17 cellular contexts compared by ENCODE assay signal in the genomic region with DNA sequence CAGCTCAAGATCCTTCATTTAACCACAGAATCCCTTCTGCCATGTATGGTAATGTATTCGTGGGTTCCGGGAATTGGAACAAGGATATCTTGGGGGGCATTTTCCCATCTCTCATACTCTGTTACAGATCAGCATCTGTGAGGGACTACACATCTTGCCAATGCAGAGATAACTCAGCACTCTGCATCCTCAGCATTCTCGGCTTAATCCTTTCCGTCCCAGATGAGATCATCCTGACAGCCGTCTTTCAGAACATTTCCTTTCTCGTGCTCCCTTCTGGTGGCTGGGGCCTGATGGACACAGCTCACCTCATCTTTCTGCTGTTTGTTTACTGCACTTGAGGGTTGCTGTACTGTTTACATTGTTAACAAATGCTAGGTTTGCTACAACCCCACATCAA. TPM values are rescaled to one million over a fixed set of nuclear protein-coding genes. Genes with fewer than 3 reads are reported as not detected.
"Had no signal": no experiment of that assay in that cellular context is flagged by ENCODE, and none has a peak within 500 bp of the region (broad histone marks: within the 10 kb centered on the region; RNA-seq: fewer than 3 reads in every experiment).

No MANE protein-coding gene starts in this region.

- H3K4me3 ChIP-seq: gastroesophageal sphincter, lower lobe of right lung, prostate gland, right atrium auricular region, skin epidermis, tibial nerve had no signal

- H3K4me1 ChIP-seq: prostate gland had no signal

- H3K36me3 ChIP-seq: brain microvascular endothelial cell, gastroesophageal sphincter, lower lobe of right lung, prostate gland, right atrium auricular region, tibial nerve had no signal

- H3K27me3 ChIP-seq: brain microvascular endothelial cell, right atrium auricular region, tibial nerve had no signal

- H3K27ac ChIP-seq: brain microvascular endothelial cell, gastroesophageal sphincter, lower lobe of right lung, prostate gland, right atrium auricular region, skin epidermis, tibial nerve had no signal

- DNase-seq: activated CD4-positive, alpha-beta memory T cell treated with anti-CD3 and anti-CD28 coated beads, Interleukin-2, amount 10 ng/mL, durations not matched to agents 7 days and 5 days; activated CD4-positive, alpha-beta T cell treated with anti-CD3 and anti-CD28 coated beads for 36 hours; activated CD8-positive, alpha-beta memory T cell treated with anti-CD3 and anti-CD28 coated beads, Interleukin-2, amount 10 ng/mL, durations not matched to agents 7 days and 5 days; activated naive CD4-positive, alpha-beta T cell; anterior cingulate cortex; brain microvascular endothelial cell; central memory CD4-positive, alpha-beta T cell; lower lobe of right lung; naive thymus-derived CD4-positive, alpha-beta T cell; T-cell had no signal

- H3K9me3 ChIP-seq: lower lobe of right lung, prostate gland had no signal

RNA-seq across cellular contexts. Expression of a gene that starts 25.3 kb away (rescaled TPM):
- total RNA-seq: activated CD4-positive, alpha-beta memory T cell treated with anti-CD3 and anti-CD28 coated beads, Interleukin-2, amount 10 ng/mL, durations not matched to agents 7 days and 5 days; activated CD4-positive, alpha-beta T cell treated with anti-CD3 and anti-CD28 coated beads for 36 hours; activated CD8-positive, alpha-beta memory T cell treated with anti-CD3 and anti-CD28 coated beads, Interleukin-2, amount 10 ng/mL, durations not matched to agents 7 days and 5 days; gastroesophageal sphincter; mononuclear cell; osteocyte; right atrium auricular region; T-cell; tibial nerve had no signal

RNA-seq across cellular contexts. Expression of a gene that starts 25.4 kb away (rescaled TPM):
- total RNA-seq: activated CD4-positive, alpha-beta memory T cell treated with anti-CD3 and anti-CD28 coated beads, Interleukin-2, amount 10 ng/mL, durations not matched to agents 7 days and 5 days; activated CD4-positive, alpha-beta T cell treated with anti-CD3 and anti-CD28 coated beads for 36 hours; activated CD8-positive, alpha-beta memory T cell treated with anti-CD3 and anti-CD28 coated beads, Interleukin-2, amount 10 ng/mL, durations not matched to agents 7 days and 5 days; lower lobe of right lung; mononuclear cell; naive thymus-derived CD4-positive, alpha-beta T cell; osteocyte; right atrium auricular region; T-cell had no signal
